Comparison of ENCODE assay signal across 1 cellular context in genomic region chr7:101363734-101364374, GRCh38.
TF ChIP-seq lines count a peak whose summit lies in the region.

No MANE protein-coding gene starts in this region.

TF ChIP-seq in HepG2, 621 proteins besides CTCF, POLR2A, EP300 and RAD21 (continued from another document and continues in another):
- TF ChIP-seq MAFK (conservative IDR thresholded peaks at IDR 0.05 in 1 of 2, IDR thresholded peaks at IDR 0.05 in 1 of 2; ENCODE audit: low read length in 2 of 2) (no peak), SIN3B (IDR thresholded peaks at IDR 0.05; ENCODE audit: low read length) (no peak), FOXK2 (IDR thresholded peaks at IDR 0.05) (no peak), ZFY (CRISPR knock-in tag; IDR thresholded peaks at IDR 0.05) (peak; percentile 48), NFKB2 (CRISPR knock-in tag; IDR thresholded peaks at IDR 0.05; ENCODE audit: borderline replicate concordance) (peak; percentile 48; the same call in 1 of the 2 replicates), ZNF335 (CRISPR knock-in tag; IDR thresholded peaks at IDR 0.05) (no peak), ZNF841 (CRISPR knock-in tag; IDR thresholded peaks at IDR 0.05; ENCODE audit: borderline replicate concordance) (no peak), ZNF792 (CRISPR knock-in tag; IDR thresholded peaks at IDR 0.05) (no peak), MXD1 (CRISPR knock-in tag; IDR thresholded peaks at IDR 0.05) (peak; percentile 44; the same call in 1 of the 2 replicates), KLF11 (CRISPR knock-in tag; IDR thresholded peaks at IDR 0.05) (no peak), GMEB2 (CRISPR knock-in tag; IDR thresholded peaks at IDR 0.05; ENCODE audit: low read depth) (no peak), EEA1 (CRISPR knock-in tag; IDR thresholded peaks at IDR 0.05; ENCODE audit: borderline replicate concordance) (peak; percentile 60; the same call in 1 of the 2 replicates), HOXA5 (CRISPR knock-in tag; IDR thresholded peaks at IDR 0.05) (peak; percentile 54; the same call in 1 of the 2 replicates), BRF2 (CRISPR knock-in tag; IDR thresholded peaks at IDR 0.05) (no peak), KMT2A (CRISPR knock-in tag; IDR thresholded peaks at IDR 0.05) (0 out of 2 replicates have a peak, but pooled peaks have one; percentile 18), ZNF670 (CRISPR knock-in tag; IDR thresholded peaks at IDR 0.05; ENCODE audit: borderline replicate concordance) (no peak), ZNF274 (CRISPR knock-in tag; IDR thresholded peaks at IDR 0.05) (peak; percentile 25; the same call in 1 of the 2 replicates), ZNF318 (CRISPR knock-in tag; IDR thresholded peaks at IDR 0.05) (no peak), ZFP1 (CRISPR knock-in tag; IDR thresholded peaks at IDR 0.05) (no peak), HOXA3 (CRISPR knock-in tag; IDR thresholded peaks at IDR 0.05) (0 out of 2 replicates have a peak, but pooled peaks have one; percentile 41), HDAC6 (IDR thresholded peaks at IDR 0.05; ENCODE audit: low read depth, low read length) (no peak), ZSCAN21 (CRISPR knock-in tag; IDR thresholded peaks at IDR 0.05; ENCODE audit: borderline replicate concordance) (no peak), ZNF18 (CRISPR knock-in tag; IDR thresholded peaks at IDR 0.05; ENCODE audit: insufficient replicate concordance) (no peak), GABPB1 (CRISPR knock-in tag; IDR thresholded peaks at IDR 0.05) (peak; percentile 60; the same call in 1 of the 2 replicates), LRRFIP1 (CRISPR knock-in tag; conservative IDR thresholded peaks at IDR 0.05) (no peak), ZNF747 (CRISPR knock-in tag; IDR thresholded peaks at IDR 0.05; ENCODE audit: borderline replicate concordance) (no peak), YEATS4 (CRISPR knock-in tag; IDR thresholded peaks at IDR 0.05; ENCODE audit: borderline replicate concordance) (no peak), YY1 (IDR thresholded peaks at IDR 0.05; ENCODE audit: insufficient read depth, insufficient replicate concordance, low read depth, low read length) (peak; percentile 19), POLR2AphosphoS5 (IDR thresholded peaks at IDR 0.05; ENCODE audit: low read depth, low read length) (no peak), ZFX (CRISPR knock-in tag; IDR thresholded peaks at IDR 0.05; ENCODE audit: low read depth) (peak; percentile 68), ZNF414 (CRISPR knock-in tag; IDR thresholded peaks at IDR 0.05) (0 out of 2 replicates have a peak, but pooled peaks have one; percentile 45), ATAD3A (CRISPR knock-in tag; IDR thresholded peaks at IDR 0.05) (no peak), SNAPC2 (CRISPR knock-in tag; IDR thresholded peaks at IDR 0.05) (no peak), ZNF101 (CRISPR knock-in tag; IDR thresholded peaks at IDR 0.05; ENCODE audit: borderline replicate concordance, low read depth) (no peak), TEAD3 (CRISPR knock-in tag; optimal IDR thresholded peaks at IDR 0.05; ENCODE audit: borderline replicate concordance) (no peak)
- TF ChIP-seq, protein P1, sequence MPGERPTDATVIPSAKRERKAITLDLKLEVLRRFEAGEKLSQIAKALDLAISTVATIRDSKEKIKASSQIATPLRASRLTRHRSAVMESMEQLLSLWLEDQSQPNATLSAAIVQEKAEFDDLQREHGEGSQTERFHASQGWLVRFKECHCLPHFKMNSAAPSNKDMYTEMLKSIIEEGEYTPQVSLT (CRISPR knock-in tag; IDR thresholded peaks at IDR 0.05; ENCODE audit: borderline replicate concordance, low read depth), result no peak
- TF ChIP-seq, protein P2, sequence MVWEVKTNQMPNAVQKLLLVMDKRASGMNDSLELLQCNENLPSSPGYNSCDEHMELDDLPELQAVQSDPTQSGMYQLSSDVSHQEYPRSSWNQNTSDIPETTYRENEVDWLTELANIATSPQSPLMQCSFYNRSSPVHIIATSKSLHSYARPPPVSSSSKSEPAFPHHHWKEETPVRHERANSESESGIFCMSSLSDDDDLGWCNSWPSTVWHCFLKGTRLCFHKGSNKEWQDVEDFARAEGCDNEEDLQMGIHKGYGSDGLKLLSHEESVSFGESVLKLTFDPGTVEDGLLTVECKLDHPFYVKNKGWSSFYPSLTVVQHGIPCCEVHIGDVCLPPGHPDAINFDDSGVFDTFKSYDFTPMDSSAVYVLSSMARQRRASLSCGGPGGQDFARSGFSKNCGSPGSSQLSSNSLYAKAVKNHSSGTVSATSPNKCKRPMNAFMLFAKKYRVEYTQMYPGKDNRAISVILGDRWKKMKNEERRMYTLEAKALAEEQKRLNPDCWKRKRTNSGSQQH (CRISPR knock-in tag; IDR thresholded peaks at IDR 0.05; ENCODE audit: low read depth), result no peak
- TF ChIP-seq, protein P3, sequence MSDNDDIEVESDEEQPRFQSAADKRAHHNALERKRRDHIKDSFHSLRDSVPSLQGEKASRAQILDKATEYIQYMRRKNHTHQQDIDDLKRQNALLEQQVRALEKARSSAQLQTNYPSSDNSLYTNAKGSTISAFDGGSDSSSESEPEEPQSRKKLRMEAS (IDR thresholded peaks at IDR 0.05), result peak; percentile 68
- TF ChIP-seq, protein P4, sequence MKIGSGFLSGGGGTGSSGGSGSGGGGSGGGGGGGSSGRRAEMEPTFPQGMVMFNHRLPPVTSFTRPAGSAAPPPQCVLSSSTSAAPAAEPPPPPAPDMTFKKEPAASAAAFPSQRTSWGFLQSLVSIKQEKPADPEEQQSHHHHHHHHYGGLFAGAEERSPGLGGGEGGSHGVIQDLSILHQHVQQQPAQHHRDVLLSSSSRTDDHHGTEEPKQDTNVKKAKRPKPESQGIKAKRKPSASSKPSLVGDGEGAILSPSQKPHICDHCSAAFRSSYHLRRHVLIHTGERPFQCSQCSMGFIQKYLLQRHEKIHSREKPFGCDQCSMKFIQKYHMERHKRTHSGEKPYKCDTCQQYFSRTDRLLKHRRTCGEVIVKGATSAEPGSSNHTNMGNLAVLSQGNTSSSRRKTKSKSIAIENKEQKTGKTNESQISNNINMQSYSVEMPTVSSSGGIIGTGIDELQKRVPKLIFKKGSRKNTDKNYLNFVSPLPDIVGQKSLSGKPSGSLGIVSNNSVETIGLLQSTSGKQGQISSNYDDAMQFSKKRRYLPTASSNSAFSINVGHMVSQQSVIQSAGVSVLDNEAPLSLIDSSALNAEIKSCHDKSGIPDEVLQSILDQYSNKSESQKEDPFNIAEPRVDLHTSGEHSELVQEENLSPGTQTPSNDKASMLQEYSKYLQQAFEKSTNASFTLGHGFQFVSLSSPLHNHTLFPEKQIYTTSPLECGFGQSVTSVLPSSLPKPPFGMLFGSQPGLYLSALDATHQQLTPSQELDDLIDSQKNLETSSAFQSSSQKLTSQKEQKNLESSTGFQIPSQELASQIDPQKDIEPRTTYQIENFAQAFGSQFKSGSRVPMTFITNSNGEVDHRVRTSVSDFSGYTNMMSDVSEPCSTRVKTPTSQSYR (CRISPR knock-in tag; IDR thresholded peaks at IDR 0.05; ENCODE audit: borderline replicate concordance), result no peak
